ENCODE assay signal across 10 cellular contexts in the genomic region with DNA sequence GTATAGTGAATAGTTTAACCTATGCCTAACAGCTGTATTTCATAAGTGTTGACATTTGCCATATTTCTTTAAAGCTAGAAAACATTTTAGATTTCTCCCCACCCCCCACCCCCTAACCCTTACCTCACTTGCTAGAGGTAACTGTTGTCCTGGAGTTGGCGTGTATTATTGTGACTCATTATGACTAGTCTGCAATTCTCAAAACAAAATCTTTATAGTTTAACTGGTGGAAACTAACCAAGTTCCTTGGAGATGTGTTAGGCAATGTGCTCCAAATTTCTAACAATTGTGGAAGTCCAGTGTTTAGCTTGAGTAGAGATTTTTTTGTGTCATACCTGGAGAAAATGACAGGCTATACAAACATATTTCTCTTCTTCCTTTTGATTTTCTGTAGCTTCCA. TPM values are rescaled to one million over a fixed set of nuclear protein-coding genes. Genes with fewer than 3 reads are reported as not detected.
DNase-seq lines count a peak whose midpoint lies in the region; ATAC-seq, FAIRE-seq and TF ChIP-seq lines count a peak whose summit lies in the region.
"Had no signal": no experiment of that assay in that cellular context is flagged by ENCODE, and none has a peak within 500 bp of the region (broad histone marks: within the 10 kb centered on the region; RNA-seq: fewer than 3 reads in every experiment).

No MANE protein-coding gene starts in this region.

- CTCF ChIA-PET in AG04449 (lab: Yijun Ruan, JAX), result interaction anchor here (0.8 to 1.3 kb wide), 3 partner anchors 17 to 20 kb away, joined by 3 to 4 read pairs (median 3); no protein-coding TSS in a partner anchor

- H3K9me3 ChIP-seq in keratinocyte (ENCODE audit: control insufficient read depth, low read depth, low read length), result no peaks in the 10 kb centered on the region

- no peak overlapping the region for H2AFZ ChIP-seq in keratinocyte (ENCODE audit: control insufficient read depth, low read length)

- peaks cover 26% of the 10 kb centered on the region for H3K4me1 ChIP-seq in keratinocyte (ENCODE audit: control insufficient read depth, extremely low read depth, insufficient read depth, low read length)

- peak overlapping the region; percentile 89 for H3K27ac ChIP-seq in keratinocyte (ENCODE audit: control insufficient read depth, insufficient read depth, low read length)

- peaks cover 27% of the 10 kb centered on the region for H3K79me2 ChIP-seq in keratinocyte (ENCODE audit: control insufficient read depth, insufficient read depth, low read length)

- DNase-seq in AG04449 (ENCODE audit: low read depth, low spot score), result peak; percentile 40
- DNase-seq in HS-27A (ENCODE audit: low read depth), result peak; percentile 29
- peak; percentile 85 for DNase-seq in astrocyte of the hippocampus (ENCODE audit: low read depth, low spot score)
- DNase-seq in keratinocyte (ENCODE audit: low read depth, low spot score), result peak; percentile 56
- DNase-seq in stimulated activated naive CD4-positive, alpha-beta T cell (lab: John Stamatoyannopoulos, UW), result no peak
- DNase-seq in iPS-NIHi7 (ENCODE audit: extremely low spot score), result no peak
- no peak for DNase-seq in activated CD4-positive, alpha-beta T cell treated with anti-CD3 and anti-CD28 coated beads for 1 hour
- DNase-seq: naive B cell, substantia nigra had no signal

- dilution Hi-C loops in keratinocyte (cut with MboI; ENCODE audit: extremely low pct_ligation_motif_present, low sequenced_read_pairs), result no loop called here

- peak overlapping the region; percentile 58 for H3K9ac ChIP-seq in keratinocyte (ENCODE audit: control insufficient read depth, extremely low read depth, insufficient read depth, low read length)

- ATAC-seq in GM18519 (IDR thresholded peaks at IDR 0.05; ENCODE audit: low FRiP score, unreplicated experiment), result no peak

- peaks cover 2 to 19% of the 10 kb centered on the region in 2 experiments for H3K36me3 ChIP-seq in keratinocyte (ENCODE audit: control insufficient read depth in 2 of 2, extremely low read depth in 1 of 2, insufficient read depth in 2 of 2, low read length in 2 of 2)

- H3K4me3 ChIP-seq in AG04449 (ENCODE audit: low read depth, low read length) (no peak overlapping the region), keratinocyte (ENCODE audit: control insufficient read depth in 2 of 3, extremely low read depth in 1 of 3, insufficient read depth in 2 of 3, low read depth in 1 of 3, low read length in 3 of 3) (no peak overlapping the region)

- H3K4me2 ChIP-seq in keratinocyte (ENCODE audit: control insufficient read depth, extremely low read depth, insufficient read depth, low read depth, low read length), result peak overlapping the region; percentile 58

- H4K20me1 ChIP-seq in keratinocyte (ENCODE audit: control insufficient read depth, extremely low read depth, insufficient read depth, low read length), result no peaks in the 10 kb centered on the region

- no peaks in the 10 kb centered on the region for H3K9me1 ChIP-seq in keratinocyte (ENCODE audit: control insufficient read depth, extremely low read depth, insufficient read depth, low read length)

- FAIRE-seq in keratinocyte (lab: Jason Lieb, UNC), result peak; percentile 76

- no peak for TF ChIP-seq CTCF in AG04449 (IDR thresholded peaks at IDR 0.05; ENCODE audit: insufficient read depth, low read length, missing control alignments)
- TF ChIP-seq CTCF in keratinocyte (optimal IDR thresholded peaks at IDR 0.05 in 1 of 3, IDR thresholded peaks at IDR 0.05 in 1 of 3, conservative IDR thresholded peaks at IDR 0.05 in 1 of 3; ENCODE audit: extremely low read depth in 1 of 3, insufficient read depth in 2 of 3, low read length in 3 of 3), result no peak

- H3K27me3 ChIP-seq in keratinocyte (ENCODE audit: control insufficient read depth, extremely low read depth, insufficient read depth, low read length), result no peaks in the 10 kb centered on the region

- POLR2A ChIA-PET in AG04449 (lab: Yijun Ruan, JAX), result no interaction called here

RNA-seq across cellular contexts. Expression of a gene that starts 38.0 kb away (rescaled TPM):
- polyA plus RNA-seq in keratinocyte, result 0.28 to 0.44 TPM (median 0.39 TPM) in 3 replicates
- 1.5 TPM for polyA plus RNA-seq in keratinocyte (2011; ENCODE audit: low read depth)
- 0.47 and 1.2 TPM in 2 replicates for polyA plus RNA-seq in keratinocyte (2011; cell fraction: cytosol; rRNA removed)
- polyA plus RNA-seq in keratinocyte (2011; cell fraction: nucleus; rRNA removed), result 1.2 and 1.3 TPM in 2 replicates
- polyA plus RNA-seq in keratinocyte (2012; ENCODE audit: low replicate concordance), result 0.55 and 1.2 TPM in 2 replicates
- polyA minus RNA-seq in keratinocyte, result 0.10 to 0.32 TPM in 2 of 3 replicates, not detected in the other
- polyA minus RNA-seq in keratinocyte (2011; cell fraction: cytosol; rRNA and poly(A)+ RNA removed), result not detected
- 0.39 TPM in 1 of 2 replicates, not detected in the other for polyA minus RNA-seq in keratinocyte (2011; cell fraction: nucleus; rRNA and poly(A)+ RNA removed)

RNA-seq across cellular contexts. Expression of a gene that starts 42.5 kb away (rescaled TPM):
- 31.4 to 55.5 TPM (median 37.6 TPM) in 3 replicates for polyA plus RNA-seq in keratinocyte
- 19.2 TPM for polyA plus RNA-seq in keratinocyte (2011; ENCODE audit: low read depth)
- polyA plus RNA-seq in keratinocyte (2011; cell fraction: cytosol; rRNA removed), result 40.2 and 59.8 TPM in 2 replicates
- polyA plus RNA-seq in keratinocyte (2011; cell fraction: nucleus; rRNA removed), result 34.9 and 53.7 TPM in 2 replicates
- polyA plus RNA-seq in keratinocyte (2012; ENCODE audit: low replicate concordance), result 42.6 and 44.6 TPM in 2 replicates
- 2.4 to 17.2 TPM (median 7.2 TPM) in 3 replicates for polyA minus RNA-seq in keratinocyte
- polyA minus RNA-seq in keratinocyte (2011; cell fraction: cytosol; rRNA and poly(A)+ RNA removed), result 26.3 TPM
- 17.0 and 30.7 TPM in 2 replicates for polyA minus RNA-seq in keratinocyte (2011; cell fraction: nucleus; rRNA and poly(A)+ RNA removed)

Comparison
In these comparisons a context has a peak if more than half of its experiments do, and no peak if none do; other contexts are left out.
1. DNase-seq: peak in AG04449 (single experiment), HS-27A (single experiment), astrocyte of the hippocampus (single experiment) and keratinocyte (single experiment); none in stimulated activated naive CD4-positive, alpha-beta T cell (0 of 6), iPS-NIHi7 (single experiment) and activated CD4-positive, alpha-beta T cell treated with anti-CD3 and anti-CD28 coated beads for 1 hour (single experiment).